16 cellular contexts compared by ENCODE assay signal in the genomic region with DNA sequence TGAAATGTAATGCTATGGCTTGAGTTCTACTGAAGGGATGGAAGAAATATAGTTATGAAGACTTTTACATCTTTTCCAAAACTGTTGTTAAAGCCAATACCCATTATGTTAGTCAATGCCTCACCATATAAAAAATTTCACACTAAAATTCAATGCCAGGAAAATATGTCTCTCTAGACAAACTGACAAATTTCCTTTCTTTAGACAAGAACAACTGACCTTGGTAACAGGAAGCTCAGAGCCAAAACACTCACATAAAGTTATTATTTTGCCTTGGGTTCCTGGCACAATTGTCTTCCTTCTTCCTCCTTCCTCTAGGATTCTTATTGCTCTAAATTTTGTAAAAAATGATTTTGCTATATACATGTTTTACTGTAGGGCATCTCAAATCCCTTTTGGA. TPM values are rescaled to one million over a fixed set of nuclear protein-coding genes. Genes with fewer than 3 reads are reported as not detected.
DNase-seq lines count a peak whose midpoint lies in the region; ATAC-seq, FAIRE-seq and TF ChIP-seq lines count a peak whose summit lies in the region.
"Had no signal": no experiment of that assay in that cellular context is flagged by ENCODE, and none has a peak within 500 bp of the region (broad histone marks: within the 10 kb centered on the region; RNA-seq: fewer than 3 reads in every experiment).

No MANE protein-coding gene starts in this region.

- H3K9me3 Mint-ChIP-seq in activated naive CD4-positive, alpha-beta T cell treated with anti-CD3 and anti-CD28 coated beads, Interleukin-2, amount 50 U/mL, for 72 hours, result no peaks in the 10 kb centered on the region
- no peaks in the 10 kb centered on the region for H3K9me3 Mint-ChIP-seq in mesothelial cell of epicardium

- H3K36me3 Mint-ChIP-seq in activated naive CD4-positive, alpha-beta T cell treated with anti-CD3 and anti-CD28 coated beads, Interleukin-2, amount 50 U/mL, for 72 hours, result peaks cover 8 to 30% of the 10 kb centered on the region in 2 donors
- H3K36me3 Mint-ChIP-seq in mesothelial cell of epicardium, result peaks cover 33% of the 10 kb centered on the region

- H3K27ac ChIP-seq in BLaER1 treated with 17β-estradiol and CSF1 and Interleukin-3, amounts not matched to agents 10 nM and 100 nM, result peak overlapping the region in 8 of 11 experiments; percentile 34 to 73 (median 69); a peak in 11 of 22 replicates
- H3K27ac ChIP-seq: epithelial cell of prostate, right atrium auricular region, VCaP had no signal

- H3K4me3 ChIP-seq in BLaER1 treated with 17β-estradiol and CSF1 and Interleukin-3, amounts not matched to agents 10 nM and 100 nM, result peak overlapping the region in 2 of 10 experiments; percentile 0 to 21; a peak in 1 of 20 replicates
- H3K4me3 ChIP-seq: right atrium auricular region had no signal

- H3K4me3 Mint-ChIP-seq in mesothelial cell of epicardium, result no peak overlapping the region

- no peaks in the 10 kb centered on the region for H4K20me1 ChIP-seq in BLaER1 treated with 17β-estradiol and CSF1 and Interleukin-3, amounts not matched to agents 10 nM and 100 nM

- peak overlapping the region in 1 of 11 experiments; percentile 23; a peak in 1 of 22 replicates for H3K9ac ChIP-seq in BLaER1 treated with 17β-estradiol and CSF1 and Interleukin-3, amounts not matched to agents 10 nM and 100 nM

- TF ChIP-seq CTCF in mesothelial cell of epicardium (IDR thresholded peaks at IDR 0.05; ENCODE audit: unreplicated experiment), result no peak

- peak; percentile 58 for FAIRE-seq in GM19239 (lab: Jason Lieb, UNC)
- FAIRE-seq in HTR-8/SVneo (lab: Jason Lieb, UNC), result no peak
- FAIRE-seq: keratinocyte had no signal

- no peaks in the 10 kb centered on the region for H3K27me3 Mint-ChIP-seq in mesothelial cell of epicardium (ENCODE audit: low read depth)

- H3K9me3 ChIP-seq in BLaER1 treated with 17β-estradiol and CSF1 and Interleukin-3, amounts not matched to agents 10 nM and 100 nM (replicated peaks in 1 of 11), result no peaks in the 10 kb centered on the region
- H3K9me3 ChIP-seq: right atrium auricular region had no signal

- peak overlapping the region; percentile 57 to 87 (median 66); a peak in 20 of 22 replicates for H3K4me2 ChIP-seq in BLaER1 treated with 17β-estradiol and CSF1 and Interleukin-3, amounts not matched to agents 10 nM and 100 nM

- peaks cover 5% of the 10 kb centered on the region for H3K4me1 Mint-ChIP-seq in mesothelial cell of epicardium

- H3K27ac Mint-ChIP-seq in activated naive CD4-positive, alpha-beta T cell treated with anti-CD3 and anti-CD28 coated beads, Interleukin-2, amount 50 U/mL, for 72 hours, result peak overlapping the region; percentile 59 to 92
- peak overlapping the region; percentile 25 for H3K27ac Mint-ChIP-seq in mesothelial cell of epicardium

- no peak for DNase-seq in GM19239 (ENCODE audit: insufficient read length, low spot score)
- DNase-seq in activated naive CD4-positive, alpha-beta T cell treated with anti-CD3 and anti-CD28 coated beads, Interleukin-2, amount 50 U/mL, for 72 hours (ENCODE audit: low spot score in 2 of 2), result no peak
- no peak for DNase-seq in mesothelial cell of epicardium (ENCODE audit: low spot score in 2 of 2, unreplicated experiment in 2 of 2)
- no peak for DNase-seq in C1 segment of cervical spinal cord (lab: John Stamatoyannopoulos, UW)
- no peak for DNase-seq in HTR-8/SVneo (ENCODE audit: insufficient read length, low spot score)
- DNase-seq in stimulated activated CD4-positive, alpha-beta T cell treated with anti-CD3 and anti-CD28 coated beads, Interleukin-4, amount 100 ng/mL, for 24 hours, result no peak
- DNase-seq: glutamatergic neuron, NCI-H2029, NCI-H774, SHP77 treated with DMSO at 0.1 percent for 48 hours had no signal

- ATAC-seq in activated naive CD4-positive, alpha-beta T cell treated with anti-CD3 and anti-CD28 coated beads, Interleukin-2, amount 50 U/mL, for 72 hours, result no peak
- ATAC-seq in HG02623 (IDR thresholded peaks at IDR 0.05; ENCODE audit: unreplicated experiment), result no peak

- H3K27me3 ChIP-seq in BLaER1 treated with 17β-estradiol and CSF1 and Interleukin-3, amounts not matched to agents 10 nM and 100 nM, result no peaks in the 10 kb centered on the region
- H3K27me3 ChIP-seq: right atrium auricular region had no signal

- H3K36me3 ChIP-seq in BLaER1 treated with 17β-estradiol and CSF1 and Interleukin-3, amounts not matched to agents 10 nM and 100 nM, result peaks cover 87 to 100% (median 95%) of the 10 kb centered on the region in 11 experiments

- H3K4me1 ChIP-seq in BLaER1 treated with 17β-estradiol and CSF1 and Interleukin-3, amounts not matched to agents 10 nM and 100 nM, result peaks cover 19 to 28% (median 23%) of the 10 kb centered on the region in 10 experiments
- H3K4me1 ChIP-seq: right atrium auricular region had no signal

RNA-seq across cellular contexts. Expression of a gene that starts 26.7 kb away (rescaled TPM):
- 10 to 100 TPM; 48.5 to 55.4 TPM for total RNA-seq in activated naive CD4-positive, alpha-beta T cell treated with anti-CD3 and anti-CD28 coated beads, Interleukin-2, amount 50 U/mL, for 72 hours
- total RNA-seq in mesothelial cell of epicardium, result 49.0 to 50.8 TPM (median 49.0 TPM) in 3 replicates

RNA-seq across cellular contexts. Expression of a gene that starts 37.5 kb away (rescaled TPM):
- 10 to 100 TPM in 1 of 2 donors, 1 to 10 TPM in 1; 6.4 to 11.0 TPM for total RNA-seq in activated naive CD4-positive, alpha-beta T cell treated with anti-CD3 and anti-CD28 coated beads, Interleukin-2, amount 50 U/mL, for 72 hours
- total RNA-seq in mesothelial cell of epicardium, result 21.9 to 24.6 TPM (median 22.8 TPM) in 3 replicates

RNA-seq across cellular contexts. Expression of a gene that starts 54.0 kb away (rescaled TPM):
- total RNA-seq in activated naive CD4-positive, alpha-beta T cell treated with anti-CD3 and anti-CD28 coated beads, Interleukin-2, amount 50 U/mL, for 72 hours, result 10 to 100 TPM; 23.3 to 45.0 TPM
- total RNA-seq in mesothelial cell of epicardium, result 110 to 113 TPM (median 111 TPM) in 3 replicates
